8 cellular contexts compared by ENCODE assay signal in genomic region chr3:141738636-141739363, GRCh38. TPM values are rescaled to one million over a fixed set of nuclear protein-coding genes. Genes with fewer than 3 reads are reported as not detected.
A peak's percentile ranks its signal among the peaks of the same experiment; 100 is the strongest.
DNase-seq lines count a peak whose midpoint lies in the region; ATAC-seq and TF ChIP-seq lines count a peak whose summit lies in the region.

No MANE protein-coding gene starts in this region.

- H3K9me3 ChIP-seq in ovary, result no peaks in the 10 kb centered on the region

- peak overlapping the region; percentile 63 to 93 for H3K27ac ChIP-seq in ovary

- no peaks in the 10 kb centered on the region for H3K9me3 Mint-ChIP-seq in activated T-helper 17 cell treated with anti-CD3 and anti-CD28 coated beads, Interleukin-2, amount 50 U/mL, for 72 hours

- 0% methylated on average over 30 of the region's 30 CpGs for WGBS in ovary, 3 donors

- ATAC-seq in HG02943 (IDR thresholded peaks at IDR 0.05; ENCODE audit: low read depth, unreplicated experiment), result peak; percentile 30
- ATAC-seq in activated T-helper 17 cell treated with anti-CD3 and anti-CD28 coated beads, Interleukin-2, amount 50 U/mL, for 72 hours (replicated peaks), result peak; percentile 30
- ATAC-seq in GM18861 (IDR thresholded peaks at IDR 0.05; ENCODE audit: unreplicated experiment), result no peak

- peaks cover 4% of the 10 kb centered on the region for H3K4me1 ChIP-seq in ovary (ENCODE audit: insufficient read depth)

- H3K4me1 Mint-ChIP-seq in activated T-helper 17 cell treated with anti-CD3 and anti-CD28 coated beads, Interleukin-2, amount 50 U/mL, for 72 hours, result peaks cover 14% of the 10 kb centered on the region

- DNase-seq in A172 (ENCODE audit: low spot score), result peak; percentile 36
- no peak for DNase-seq in GM12864 (ENCODE audit: low read depth)
- DNase-seq in NCI-H2196 treated with DMSO at 0.1 percent for 48 hours (lab: John Stamatoyannopoulos, UW; ENCODE audit: unreplicated experiment), result peak; percentile 21
- DNase-seq in foreskin melanocyte, result peak; percentile 24
- no peak for DNase-seq in ovary

- no peaks in the 10 kb centered on the region for H3K36me3 ChIP-seq in ovary

- H3K27me3 ChIP-seq in ovary, result no peaks in the 10 kb centered on the region

- TF ChIP-seq EP300 in ovary (IDR thresholded peaks at IDR 0.05), result no peak

- peaks cover 59% of the 10 kb centered on the region for H3K36me3 Mint-ChIP-seq in activated T-helper 17 cell treated with anti-CD3 and anti-CD28 coated beads, Interleukin-2, amount 50 U/mL, for 72 hours (ENCODE audit: low read depth)

- TF ChIP-seq CTCF in GM12864 (IDR thresholded peaks at IDR 0.05; ENCODE audit: low read depth, low read length, missing control alignments) (no peak), ovary (IDR thresholded peaks at IDR 0.05) (no peak)

- TF ChIP-seq POLR2A in ovary (IDR thresholded peaks at IDR 0.05), result no peak

- peak overlapping the region; percentile 98 for H3K27ac Mint-ChIP-seq in activated T-helper 17 cell treated with anti-CD3 and anti-CD28 coated beads, Interleukin-2, amount 50 U/mL, for 72 hours

- intact Hi-C loops in ovary (cut with DNase I), result loop anchor here in 2 of 4 donors (2.0 kb wide), 1 partner anchor 138 kb away; the partner anchor contains the start of gene ATP1B3 (in 2 of the 2)

- H3K27me3 Mint-ChIP-seq in activated T-helper 17 cell treated with anti-CD3 and anti-CD28 coated beads, Interleukin-2, amount 50 U/mL, for 72 hours, result no peaks in the 10 kb centered on the region

- H3K4me3 ChIP-seq in GM12864 (ENCODE audit: low read depth, low read length) (peak overlapping the region; percentile 100), ovary (peak overlapping the region; percentile 99)

- H3K4me3 Mint-ChIP-seq in activated T-helper 17 cell treated with anti-CD3 and anti-CD28 coated beads, Interleukin-2, amount 50 U/mL, for 72 hours, result peak overlapping the region; percentile 94

RNA-seq across cellular contexts. Expression of gene RNF7, which starts 0.7 kb away (rescaled TPM):
- 143 and 201 TPM in 2 replicates for total RNA-seq in A172 (2014; rRNA removed; shearing (Covaris generic))
- total RNA-seq in activated T-helper 17 cell treated with anti-CD3 and anti-CD28 coated beads, Interleukin-2, amount 50 U/mL, for 72 hours, result 10 to 100 TPM; 55.5 to 80.2 TPM
- 10 to 100 TPM; 70.2 to 88.9 (median 78.5) TPM for total RNA-seq in ovary
- polyA plus RNA-seq in ovary, result 100 to 1,000 TPM in 1 of 2 donors, 10 to 100 TPM in 1; 90.9 to 100 TPM

RNA-seq across cellular contexts. Expression of gene GRK7, which starts 24.4 kb away (rescaled TPM):
- not detected in 2 replicates for total RNA-seq in A172 (2014; rRNA removed; shearing (Covaris generic))
- total RNA-seq in activated T-helper 17 cell treated with anti-CD3 and anti-CD28 coated beads, Interleukin-2, amount 50 U/mL, for 72 hours, result under 1 TPM in 1 of 2 donors, not detected in 1; 0.09 TPM
- total RNA-seq in ovary, result under 1 TPM in 3 of 7 donors, not detected in 4; 0.08 to 0.13 (median 0.13) TPM
- under 1 TPM in 1 of 2 donors, not detected in 1; 0.02 TPM for polyA plus RNA-seq in ovary

Comparison
In these comparisons a context has a peak if more than half of its experiments do, and no peak if none do; other contexts are left out.
1. DNase-seq: peak in A172 (single experiment), NCI-H2196 treated with DMSO at 0.1 percent for 48 hours (single experiment) and foreskin melanocyte (single experiment); none in GM12864 (single experiment) and ovary (0 of 5).